ENCODE assay signal across 8 cellular contexts in the genomic region with DNA sequence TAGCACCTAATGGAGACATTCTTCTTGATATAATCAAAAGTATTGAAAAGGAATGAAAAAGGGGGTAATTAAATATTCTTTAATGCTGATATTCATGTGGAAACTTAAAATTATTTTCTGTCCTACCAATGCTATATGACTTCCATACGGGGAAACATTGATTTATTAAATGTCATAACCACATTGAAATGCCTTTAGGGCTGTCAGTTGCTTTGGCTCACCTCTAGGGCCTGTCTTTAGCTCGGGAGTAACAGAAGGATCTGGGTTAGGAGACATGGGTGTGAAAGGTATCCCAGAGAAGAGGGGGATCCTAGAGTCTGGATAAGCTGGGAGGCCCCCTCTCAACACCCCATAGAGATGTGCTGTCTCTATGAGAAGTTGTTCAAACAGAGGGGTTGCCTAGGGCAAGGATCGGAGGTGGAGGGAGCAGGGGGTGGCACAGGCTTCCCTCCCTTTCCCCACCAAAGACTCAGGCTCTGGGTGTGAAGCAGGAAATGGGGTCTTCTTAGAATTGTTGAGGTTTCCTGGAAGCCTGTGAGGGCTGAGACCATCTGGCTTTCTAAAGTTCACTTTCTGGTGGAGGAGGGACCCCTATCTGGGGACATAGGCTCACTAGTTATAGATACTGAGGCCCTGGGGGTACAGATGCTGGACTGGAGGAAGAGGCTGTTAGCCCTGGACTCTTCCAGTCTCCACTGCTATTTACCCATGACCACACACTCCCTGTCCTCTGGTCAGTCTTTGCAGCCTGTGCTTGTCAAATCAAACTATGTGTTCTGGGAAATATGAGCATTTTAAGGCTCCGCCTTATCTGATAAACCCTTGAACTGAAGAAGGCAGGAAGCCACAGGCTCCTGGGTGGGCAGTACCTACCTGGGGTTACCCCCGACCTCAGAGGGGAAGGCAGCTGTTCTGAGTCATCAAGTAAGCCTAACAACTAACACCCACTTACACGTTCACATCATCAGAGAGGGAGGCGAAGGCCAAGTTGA. TPM values are rescaled to one million over a fixed set of nuclear protein-coding genes. Genes with fewer than 3 reads are reported as not detected.
DNase-seq lines count a peak whose midpoint lies in the region; ATAC-seq and TF ChIP-seq lines count a peak whose summit lies in the region.

No MANE protein-coding gene starts in this region.

- intact Hi-C loops in left lung (cut with DNase I) = no loop called here

- H3K27me3 ChIP-seq in left lung = no peaks in the 10 kb centered on the region

- H3K36me3 Mint-ChIP-seq in T-helper 2 cell treated with Interferon-gamma antibody and Interleukin-4, amounts not matched to agents 5 μg/mL and 100 μg/mL, for 36 hours (ENCODE audit: low read depth) = no peaks in the 10 kb centered on the region

- H3K4me1 ChIP-seq in left lung = peaks cover 0 to 8% of the 10 kb centered on the region in 2 donors

- peak; percentile 94 for ATAC-seq in HG02610 (IDR thresholded peaks at IDR 0.05; ENCODE audit: unreplicated experiment)
- no peak for ATAC-seq in left lung

- H3K4me1 Mint-ChIP-seq in T-helper 2 cell treated with Interferon-gamma antibody and Interleukin-4, amounts not matched to agents 5 μg/mL and 100 μg/mL, for 36 hours (ENCODE audit: low read depth) = peaks cover 56% of the 10 kb centered on the region

- H3K27ac ChIP-seq in left lung = no peak overlapping the region

- H3K4me3 Mint-ChIP-seq in T-helper 2 cell treated with Interferon-gamma antibody and Interleukin-4, amounts not matched to agents 5 μg/mL and 100 μg/mL, for 36 hours = peak overlapping the region; percentile 66

- H3K36me3 ChIP-seq in left lung = no peaks in the 10 kb centered on the region

- no peaks in the 10 kb centered on the region for H3K9me3 Mint-ChIP-seq in T-helper 2 cell treated with Interferon-gamma antibody and Interleukin-4, amounts not matched to agents 5 μg/mL and 100 μg/mL, for 36 hours

- H3K4me3 ChIP-seq in astrocyte of the cerebellum (ENCODE audit: low read depth, low read length) (no peak overlapping the region), left lung (no peak overlapping the region)

- H3K9me3 ChIP-seq in left lung = no peaks in the 10 kb centered on the region

- DNase-seq in EL (peak; percentile 68), astrocyte of the cerebellum (ENCODE audit: low read depth) (no peak), left lung (no peak), NCI-H1092 (lab: John Stamatoyannopoulos, UW) (no peak), DMS 273 (lab: John Stamatoyannopoulos, UW; ENCODE audit: unreplicated experiment) (no peak)
- peak; percentile 87 for DNase-seq in T-helper 2 cell treated with Interferon-gamma antibody and Interleukin-4, amounts not matched to agents 5 μg/mL and 100 μg/mL, for 36 hours (ENCODE audit: low spot score)
- DNase-seq in stimulated activated CD4-positive, alpha-beta T cell treated with anti-CD3 and anti-CD28 coated beads, TNF-alpha, amount 100 ng/mL, for 1 hour (ENCODE audit: low read depth in 3 of 3, low spot score in 1 of 3) = peak; percentile 35 to 39 (median 37)

- peak overlapping the region; percentile 81 for H3K27ac Mint-ChIP-seq in T-helper 2 cell treated with Interferon-gamma antibody and Interleukin-4, amounts not matched to agents 5 μg/mL and 100 μg/mL, for 36 hours

- H3K27me3 Mint-ChIP-seq in T-helper 2 cell treated with Interferon-gamma antibody and Interleukin-4, amounts not matched to agents 5 μg/mL and 100 μg/mL, for 36 hours (ENCODE audit: low read depth) = no peaks in the 10 kb centered on the region

- in situ Hi-C loops in astrocyte of the cerebellum (cut with HindIII; ENCODE audit: low sequenced_read_pairs) = loop anchor here (5.0 kb wide), 1 partner anchor 97 kb away; no protein-coding TSS in a partner anchor

- TF ChIP-seq CTCF in astrocyte of the cerebellum (IDR thresholded peaks at IDR 0.05; ENCODE audit: low read depth, low read length, missing control alignments) (peak; percentile 5), left lung (IDR thresholded peaks at IDR 0.05) (no peak)

RNA-seq across cellular contexts. Expression of a gene that starts 55.8 kb away (rescaled TPM):
- total RNA-seq in left lung = 10 to 100 TPM; 44.2 to 51.4 TPM

Comparison
In these comparisons a context has a peak if more than half of its experiments do, and no peak if none do; other contexts are left out.
1. DNase-seq: peak in EL (single experiment), T-helper 2 cell treated with Interferon-gamma antibody and Interleukin-4, amounts not matched to agents 5 μg/mL and 100 μg/mL, for 36 hours (single experiment) and stimulated activated CD4-positive, alpha-beta T cell treated with anti-CD3 and anti-CD28 coated beads, TNF-alpha, amount 100 ng/mL, for 1 hour (3 of 3); none in astrocyte of the cerebellum (single experiment), left lung (0 of 2), NCI-H1092 (single experiment) and DMS 273 (single experiment).